19 cellular contexts compared by ENCODE assay signal in genomic region chr1:61436491-61437120, GRCh38.
DNase-seq lines count a peak whose midpoint lies in the region; ATAC-seq and TF ChIP-seq lines count a peak whose summit lies in the region.
"Had no signal": no experiment of that assay in that cellular context is flagged by ENCODE, and none has a peak within 500 bp of the region (broad histone marks: within the 10 kb centered on the region; RNA-seq: fewer than 3 reads in every experiment).

No MANE protein-coding gene starts in this region.

- peak overlapping the region in 3 of 4 donors; percentile 1 to 52 (median 43) for H3K27ac ChIP-seq in gastroesophageal sphincter
- H3K27ac ChIP-seq in mesendoderm (ENCODE audit: low read depth, low read length): no peak overlapping the region
- H3K27ac ChIP-seq in aorta (ENCODE audit: low read depth in 1 of 2, low read length in 2 of 2): peak overlapping the region; percentile 74 to 84
- H3K27ac ChIP-seq: 22Rv1, cardiac muscle cell had no signal

- no peak overlapping the region for H4K5ac ChIP-seq in mesendoderm (ENCODE audit: low read length)

- no peak overlapping the region for H2BK15ac ChIP-seq in mesendoderm (replicated peaks; ENCODE audit: low read depth)

- H3K27me3 ChIP-seq in gastroesophageal sphincter (no peaks in the 10 kb centered on the region), mesendoderm (ENCODE audit: insufficient read depth, low read length, poor library complexity) (no peaks in the 10 kb centered on the region), aorta (ENCODE audit: control insufficient read depth in 1 of 2, insufficient read depth in 2 of 2, low read length in 1 of 2) (no peaks in the 10 kb centered on the region)
- H3K27me3 ChIP-seq: cardiac muscle cell, tibial nerve had no signal

- no peak overlapping the region for H2BK5ac ChIP-seq in mesendoderm (ENCODE audit: low read length)

- H3K4me3 ChIP-seq in gastroesophageal sphincter (no peak overlapping the region), mesendoderm (ENCODE audit: low read length) (no peak overlapping the region), aorta (ENCODE audit: low read length in 2 of 2) (no peak overlapping the region)
- H3K4me3 ChIP-seq: cardiac muscle cell, tibial nerve had no signal

- no peak overlapping the region for H3K23ac ChIP-seq in mesendoderm (ENCODE audit: low read length)

- peak; percentile 54 for ATAC-seq in gastroesophageal sphincter
- peak; percentile 45 for ATAC-seq in aorta (ENCODE audit: low FRiP score)
- ATAC-seq: activated naive CD4-positive, alpha-beta T cell treated with anti-CD3 and anti-CD28 coated beads, Interleukin-2, amount 50 U/mL, for 72 hours; SK-N-SH treated with all-trans-retinoic acid at 6 μM for 48 hours had no signal

- intact Hi-C loops in aorta (cut with DNase I): no loop called here

- H3K36me3 ChIP-seq in gastroesophageal sphincter (peaks cover 0 to 9% of the 10 kb centered on the region in 2 donors), mesendoderm (ENCODE audit: control insufficient read depth, insufficient read depth, low read length) (no peaks in the 10 kb centered on the region), aorta (ENCODE audit: control insufficient read depth in 1 of 2, insufficient read depth in 2 of 2, low read length in 1 of 2) (no peaks in the 10 kb centered on the region)
- H3K36me3 ChIP-seq: cardiac muscle cell had no signal

- H3K4me1 ChIP-seq in gastroesophageal sphincter (peaks cover 4 to 78% (median 9%) of the 10 kb centered on the region in 3 donors), mesendoderm (ENCODE audit: control insufficient read depth, low read depth, low read length) (peaks cover 4% of the 10 kb centered on the region), aorta (ENCODE audit: control insufficient read depth in 1 of 2, insufficient read depth in 2 of 2, low read length in 2 of 2) (peaks cover 9 to 12% of the 10 kb centered on the region in 2 donors)

- no peak overlapping the region for H2AK5ac ChIP-seq in mesendoderm (ENCODE audit: low read length)

- H3K56ac ChIP-seq in mesendoderm (ENCODE audit: low read length): no peak overlapping the region

- no peak overlapping the region for H3K9ac ChIP-seq in mesendoderm (ENCODE audit: low read length)

- H3K4me2 ChIP-seq in mesendoderm (ENCODE audit: low read length): no peak overlapping the region

- H3K4ac ChIP-seq in mesendoderm (ENCODE audit: low read depth, low read length): no peak overlapping the region

- no peak overlapping the region for H4K8ac ChIP-seq in mesendoderm (ENCODE audit: low read depth, low read length)

- H3K79me1 ChIP-seq in mesendoderm (ENCODE audit: low read length): no peaks in the 10 kb centered on the region

- H2BK120ac ChIP-seq in mesendoderm (ENCODE audit: low read depth, low read length): no peak overlapping the region

- H3K9me3 ChIP-seq in gastroesophageal sphincter (no peaks in the 10 kb centered on the region), aorta (ENCODE audit: control insufficient read depth, low read length) (no peaks in the 10 kb centered on the region)
- H3K9me3 ChIP-seq: tibial nerve had no signal

- TF ChIP-seq EP300 in gastroesophageal sphincter (IDR thresholded peaks at IDR 0.05): no peak

- no peak overlapping the region for H3K18ac ChIP-seq in mesendoderm (ENCODE audit: low read length)

- TF ChIP-seq POLR2A in gastroesophageal sphincter (IDR thresholded peaks at IDR 0.05): no peak

- WGBS in gastroesophageal sphincter (ENCODE audit: low coverage in 1 of 2), 2 donors: 54 to 70% methylated on average over 3 to 4 of the region's 5 CpGs
- no CpG with 5 or more reads among the region's 5 CpGs for WGBS in mesendoderm (ENCODE audit: extremely low coverage, insufficient coverage, low lambda C conversion rate)
- 45 to 47% methylated on average over 5 of the region's 5 CpGs for WGBS in aorta, 2 donors

- TF ChIP-seq CTCF in gastroesophageal sphincter (IDR thresholded peaks at IDR 0.05): no peak

- no peaks in the 10 kb centered on the region for H3K79me2 ChIP-seq in mesendoderm (ENCODE audit: control insufficient read depth, insufficient read depth, low read length)

- peak; percentile 51 for DNase-seq in NCI-H82 (lab: John Stamatoyannopoulos, UW)
- DNase-seq in NCI-H82 treated with DMSO at 0.1 percent for 48 hours (lab: John Stamatoyannopoulos, UW; ENCODE audit: unreplicated experiment): no peak
- DNase-seq in mesendoderm: peak; percentile 92
- DNase-seq in aorta: no peak
- DNase-seq in activated T-cell treated with anti-CD3 and anti-CD28 coated beads for 4 hours: no peak
- no peak for DNase-seq in stimulated activated CD4-positive, alpha-beta T cell treated with anti-CD3 and anti-CD28 coated beads, Interleukin-15, amount 100 ng/mL, for 24 hours
- DNase-seq in NCI-H2227 treated with DMSO at 0.1 percent for 48 hours (lab: John Stamatoyannopoulos, UW): no peak
- DNase-seq: activated CD4-positive, alpha-beta T cell treated with anti-CD3 and anti-CD28 coated beads, Interleukin-2, amount 50 U/mL, for 4 hours; activated T-cell treated with anti-CD3 and anti-CD28 coated beads, Interleukin-2, amount 50 U/mL, for 24 hours; effector CD8-positive, alpha-beta T cell; NCI-H2029; NCI-H526; stimulated activated CD4-positive, alpha-beta T cell treated with anti-CD3 and anti-CD28 coated beads, Interleukin-4, amount 100 ng/mL, for 4 hours had no signal

Comparison
In these comparisons a context has a peak if more than half of its experiments do, and no peak if none do; other contexts are left out.
1. DNase-seq: peak in NCI-H82 (single experiment) and mesendoderm (single experiment); none in NCI-H82 treated with DMSO at 0.1 percent for 48 hours (single experiment), aorta (0 of 2), activated T-cell treated with anti-CD3 and anti-CD28 coated beads for 4 hours (single experiment), stimulated activated CD4-positive, alpha-beta T cell treated with anti-CD3 and anti-CD28 coated beads, Interleukin-15, amount 100 ng/mL, for 24 hours (single experiment) and NCI-H2227 treated with DMSO at 0.1 percent for 48 hours (single experiment).